ENCODE assay signal across 8 cellular contexts in genomic region chr3:121834734-121835709, GRCh38. TPM values are rescaled to one million over a fixed set of nuclear protein-coding genes. Genes with fewer than 3 reads are reported as not detected.
DNase-seq lines count a peak whose midpoint lies in the region; ATAC-seq and TF ChIP-seq lines count a peak whose summit lies in the region.

EAF2 (plus strand) TSS chr3:121835209; CDS start chr3:121835286, 77 bp downstream.
IQCB1 (minus strand) TSS chr3:121835060; CDS start chr3:121828960, 6,100 bp downstream.

- intact Hi-C loops in left colon (cut with DNase I, micrococcal nuclease), result no loop called here

- CTCF ChIA-PET in BJ (lab: Yijun Ruan, JAX), result no interaction called here

- H3K27me3 ChIP-seq in BJ (ENCODE audit: control insufficient read depth, insufficient read depth, low read length), result no peaks in the 10 kb centered on the region

- peak; percentile 70 for DNase-seq in BJ (ENCODE audit: low read depth)
- DNase-seq in GM19240 (ENCODE audit: insufficient read length, low spot score), result peak; percentile 84
- DNase-seq in NCI-H526 (lab: John Stamatoyannopoulos, UW), result peak; percentile 88 to 99
- peak; percentile 97 for DNase-seq in activated CD4-positive, alpha-beta T cell treated with anti-CD3 and anti-CD28 coated beads for 48 hours
- DNase-seq in coronary artery (ENCODE audit: low spot score), result peak; percentile 97
- DNase-seq in left colon, result peak; percentile 97 to 98
- DNase-seq in stimulated activated CD4-positive, alpha-beta T cell treated with anti-CD3 and anti-CD28 coated beads, Interleukin-1b, Interleukin-23, amount 100 ng/mL, for 48 hours, result peak; percentile 97

- no peak for TF ChIP-seq CTCF in BJ (IDR thresholded peaks at IDR 0.05; ENCODE audit: insufficient read depth, low read depth, low read length)
- TF ChIP-seq CTCF in coronary artery (IDR thresholded peaks at IDR 0.05), result no peak

- H3K4me3 ChIP-seq in BJ (ENCODE audit: low read depth, low read length), result peak within 1 kb of the TSS; percentile 65
- H3K4me3 ChIP-seq in coronary artery, result peak within 1 kb of the TSS; percentile 94

- peak within 1 kb of the TSS; percentile 76 to 87 for H3K27ac ChIP-seq in coronary artery

- H3K36me3 ChIP-seq in BJ (ENCODE audit: control insufficient read depth, insufficient read depth, low read length), result no peaks in the 10 kb centered on the region

- POLR2A ChIA-PET in BJ (lab: Charles Lee), result no interaction called here

- ATAC-seq in HG03460 (IDR thresholded peaks at IDR 0.05; ENCODE audit: unreplicated experiment), result peak; percentile 95
- ATAC-seq in left colon, result peak; percentile 99

RNA-seq across cellular contexts. Expression of gene EAF2, which starts in this region (rescaled TPM):
- polyA plus RNA-seq in BJ (2011; rRNA removed), result 0.40 and 0.70 TPM in 2 replicates
- polyA minus RNA-seq in BJ (2011; rRNA and poly(A)+ RNA removed), result 0.57 TPM in 1 of 2 replicates, not detected in the other
- total RNA-seq in left colon, result 1 to 10 TPM; 5.2 to 9.7 TPM

RNA-seq across cellular contexts. Expression of gene IQCB1, which starts in this region (rescaled TPM):
- 6.1 and 10.6 TPM in 2 replicates for polyA plus RNA-seq in BJ (2011; rRNA removed)
- 3.2 and 5.4 TPM in 2 replicates for polyA minus RNA-seq in BJ (2011; rRNA and poly(A)+ RNA removed)
- total RNA-seq in left colon, result 10 to 100 TPM; 12.4 to 18.1 TPM

Comparison
In these comparisons a context has a peak if more than half of its experiments do, and no peak if none do; other contexts are left out.
1. Peak in every context shown above with its lines: DNase-seq, ATAC-seq, H3K4me3 ChIP-seq and H3K27ac ChIP-seq.